Comparison of ENCODE assay signal across 16 cellular contexts in genomic region chr10:71505366-71505760, GRCh38.
A peak's percentile ranks its signal among the peaks of the same experiment; 100 is the strongest.
DNase-seq lines count a peak whose midpoint lies in the region; TF ChIP-seq lines count a peak whose summit lies in the region.
"Had no signal": no experiment of that assay in that cellular context is flagged by ENCODE, and none has a peak within 500 bp of the region (broad histone marks: within the 10 kb centered on the region; RNA-seq: fewer than 3 reads in every experiment).

No MANE protein-coding gene starts in this region.

- H3K9me3 ChIP-seq in BLaER1 treated with 17β-estradiol and CSF1 and Interleukin-3, amounts not matched to agents 10 nM and 100 nM (replicated peaks in 1 of 11), result no peaks in the 10 kb centered on the region
- H3K9me3 ChIP-seq in parathyroid adenoma (ENCODE audit: control insufficient read depth, low read length) (no peaks in the 10 kb centered on the region), testis (no peaks in the 10 kb centered on the region), sigmoid colon (no peaks in the 10 kb centered on the region), Peyer's patch (no peaks in the 10 kb centered on the region)
- H3K9me3 ChIP-seq: A549 had no signal

- no peak overlapping the region for H3K4me3 Mint-ChIP-seq in progenitor cell of endocrine pancreas (ENCODE audit: low read depth)
- H3K4me3 Mint-ChIP-seq: CD8-positive, alpha-beta T cell; H9 had no signal

- H3K36me3 ChIP-seq in BLaER1 treated with 17β-estradiol and CSF1 and Interleukin-3, amounts not matched to agents 10 nM and 100 nM, result no peaks in the 10 kb centered on the region
- H3K36me3 ChIP-seq in parathyroid adenoma (ENCODE audit: control insufficient read depth, insufficient read depth, low read length), result no peaks in the 10 kb centered on the region
- H3K36me3 ChIP-seq in testis (ENCODE audit: low read depth, missing control alignments), result no peaks in the 10 kb centered on the region
- no peaks in the 10 kb centered on the region for H3K36me3 ChIP-seq in sigmoid colon
- no peaks in the 10 kb centered on the region for H3K36me3 ChIP-seq in Peyer's patch

- TF ChIP-seq POLR2A in testis (IDR thresholded peaks at IDR 0.05), result no peak
- TF ChIP-seq POLR2A in sigmoid colon (IDR thresholded peaks at IDR 0.05), result no peak
- no peak for TF ChIP-seq POLR2A in Peyer's patch (IDR thresholded peaks at IDR 0.05)

- 44 to 47% methylated on average over 11 of the region's 11 CpGs for whole genome bisulfite sequencing in testis, 2 donors
- 83 to 86% methylated on average over 11 of the region's 11 CpGs for WGBS in sigmoid colon, 2 donors

- peak overlapping the region; percentile 70 for H2AFZ ChIP-seq in parathyroid adenoma

- TF ChIP-seq EP300 in sigmoid colon (IDR thresholded peaks at IDR 0.05), result no peak

- H3K79me2 ChIP-seq in parathyroid adenoma, result no peaks in the 10 kb centered on the region

- H3K36me3 Mint-ChIP-seq in progenitor cell of endocrine pancreas (ENCODE audit: insufficient read depth), result no peaks in the 10 kb centered on the region
- H3K36me3 Mint-ChIP-seq: CD8-positive, alpha-beta T cell had no signal

- H3K4me1 ChIP-seq in BLaER1 treated with 17β-estradiol and CSF1 and Interleukin-3, amounts not matched to agents 10 nM and 100 nM, result peaks cover 10 to 20% (median 14%) of the 10 kb centered on the region in 10 experiments
- H3K4me1 ChIP-seq in parathyroid adenoma (peaks cover 17% of the 10 kb centered on the region), testis (peaks cover 10% of the 10 kb centered on the region), sigmoid colon (no peaks in the 10 kb centered on the region), Peyer's patch (no peaks in the 10 kb centered on the region)
- H3K4me1 ChIP-seq: A549 had no signal

- peaks cover 3% of the 10 kb centered on the region for H3K27me3 Mint-ChIP-seq in progenitor cell of endocrine pancreas

- CTCF ChIA-PET in RWPE1 (lab: Yijun Ruan, JAX), result no interaction called here

- POLR2A ChIA-PET in RWPE1 (lab: Yijun Ruan, JAX; ENCODE audit: low non-redundant PET), result no interaction called here

- intact Hi-C loops in testis (cut with DNase I; ENCODE audit: low total_unique reads) (no loop called here), sigmoid colon (cut with DNase I) (no loop called here)

- H3K9me3 Mint-ChIP-seq in progenitor cell of endocrine pancreas (ENCODE audit: low read depth), result no peaks in the 10 kb centered on the region
- H3K9me3 Mint-ChIP-seq: CD8-positive, alpha-beta T cell; H9 had no signal

- no peaks in the 10 kb centered on the region for H4K20me1 ChIP-seq in BLaER1 treated with 17β-estradiol and CSF1 and Interleukin-3, amounts not matched to agents 10 nM and 100 nM

- no peak for TF ChIP-seq CTCF in VCaP (conservative IDR thresholded peaks at IDR 0.05)
- no peak for TF ChIP-seq CTCF in parathyroid adenoma (IDR thresholded peaks at IDR 0.05)
- TF ChIP-seq CTCF in testis (IDR thresholded peaks at IDR 0.05), result no peak
- TF ChIP-seq CTCF in sigmoid colon (IDR thresholded peaks at IDR 0.05), result no peak
- no peak for TF ChIP-seq CTCF in RWPE1 (conservative IDR thresholded peaks at IDR 0.05; ENCODE audit: low read depth)
- TF ChIP-seq CTCF in Peyer's patch (IDR thresholded peaks at IDR 0.05), result no peak
- TF ChIP-seq CTCF in progenitor cell of endocrine pancreas (IDR thresholded peaks at IDR 0.05; ENCODE audit: unreplicated experiment), result no peak

- no peak overlapping the region for H3K4me3 ChIP-seq in BLaER1 treated with 17β-estradiol and CSF1 and Interleukin-3, amounts not matched to agents 10 nM and 100 nM
- no peak overlapping the region for H3K4me3 ChIP-seq in parathyroid adenoma (ENCODE audit: low read depth, low read length)
- H3K4me3 ChIP-seq in testis, result no peak overlapping the region
- no peak overlapping the region for H3K4me3 ChIP-seq in sigmoid colon
- no peak overlapping the region for H3K4me3 ChIP-seq in Peyer's patch
- H3K4me3 ChIP-seq: A549 had no signal

- H3K9ac ChIP-seq in BLaER1 treated with 17β-estradiol and CSF1 and Interleukin-3, amounts not matched to agents 10 nM and 100 nM, result no peak overlapping the region
- no peak overlapping the region for H3K9ac ChIP-seq in parathyroid adenoma

- DNase-seq in testis, result peak; percentile 25
- no peak for DNase-seq in sigmoid colon
- no peak for DNase-seq in RWPE1 (ENCODE audit: low spot score)
- DNase-seq in Peyer's patch, result no peak
- DNase-seq in progenitor cell of endocrine pancreas (ENCODE audit: low spot score, unreplicated experiment), result no peak
- DNase-seq: AML-193; Calu3; CD8-positive, alpha-beta T cell; DMS79 treated with DMSO at 0.1 percent for 48 hours; GF-D8; H9; IMR-90 had no signal

- H3K27ac ChIP-seq in BLaER1 treated with 17β-estradiol and CSF1 and Interleukin-3, amounts not matched to agents 10 nM and 100 nM, result no peak overlapping the region
- peak overlapping the region; percentile 92 for H3K27ac ChIP-seq in VCaP
- H3K27ac ChIP-seq in parathyroid adenoma, result peak overlapping the region; percentile 44
- H3K27ac ChIP-seq in testis, result no peak overlapping the region
- H3K27ac ChIP-seq in sigmoid colon, result no peak overlapping the region
- no peak overlapping the region for H3K27ac ChIP-seq in RWPE1
- no peak overlapping the region for H3K27ac ChIP-seq in Peyer's patch
- H3K27ac ChIP-seq: A549 had no signal

- peak overlapping the region; percentile 18 to 74 (median 50); a peak in 21 of 22 replicates for H3K4me2 ChIP-seq in BLaER1 treated with 17β-estradiol and CSF1 and Interleukin-3, amounts not matched to agents 10 nM and 100 nM
- no peak overlapping the region for H3K4me2 ChIP-seq in parathyroid adenoma (ENCODE audit: low read length)
- H3K4me2 ChIP-seq: A549 had no signal

- H3K4me1 Mint-ChIP-seq in progenitor cell of endocrine pancreas (ENCODE audit: low read depth), result peaks cover 6% of the 10 kb centered on the region

- no peaks in the 10 kb centered on the region for H3K27me3 ChIP-seq in BLaER1 treated with 17β-estradiol and CSF1 and Interleukin-3, amounts not matched to agents 10 nM and 100 nM
- H3K27me3 ChIP-seq in parathyroid adenoma (ENCODE audit: control insufficient read depth, insufficient read depth, low read length) (no peaks in the 10 kb centered on the region), testis (no peaks in the 10 kb centered on the region), sigmoid colon (no peaks in the 10 kb centered on the region), Peyer's patch (no peaks in the 10 kb centered on the region)

- no peak overlapping the region for H3K27ac Mint-ChIP-seq in progenitor cell of endocrine pancreas
- H3K27ac Mint-ChIP-seq: CD8-positive, alpha-beta T cell; H9 had no signal

Comparison
In these comparisons a context has a peak if more than half of its experiments do, and no peak if none do; other contexts are left out.
1. H3K27ac ChIP-seq: peak in VCaP (single experiment) and parathyroid adenoma (single experiment); none in BLaER1 treated with 17β-estradiol and CSF1 and Interleukin-3, amounts not matched to agents 10 nM and 100 nM (0 of 11), testis (0 of 2), sigmoid colon (0 of 4), RWPE1 (single experiment) and Peyer's patch (0 of 4).